In the genomic region with DNA sequence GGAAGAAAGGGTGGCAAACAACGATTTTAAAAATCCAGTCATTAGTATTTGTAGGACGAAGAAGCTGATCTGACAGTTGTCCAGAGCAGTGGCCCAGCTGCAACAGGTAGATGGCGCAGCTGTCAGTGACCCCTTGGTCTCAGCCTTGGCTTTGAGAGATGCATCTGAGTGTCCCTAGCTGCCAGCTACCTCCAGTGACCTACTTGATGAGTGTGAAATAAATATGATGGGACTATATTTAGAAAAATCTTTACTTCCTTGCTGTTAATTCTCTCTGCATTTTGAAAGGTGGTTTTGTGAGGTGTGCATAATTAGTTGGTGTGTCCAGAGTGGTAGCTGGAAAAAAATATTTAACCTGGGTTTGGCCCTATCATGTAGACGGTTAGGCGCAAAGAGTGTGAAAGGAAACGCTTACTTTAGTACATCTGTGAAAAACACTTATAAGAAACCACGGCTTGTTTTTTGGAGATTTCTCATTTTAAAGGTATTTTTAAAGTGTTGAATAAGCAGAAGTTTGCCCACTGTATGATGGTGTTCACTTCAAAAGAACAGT, we compare ENCODE assay signal across 8 cellular contexts. TPM values are rescaled to one million over a fixed set of nuclear protein-coding genes. Genes with fewer than 3 reads are reported as not detected.
A peak's percentile ranks its signal among the peaks of the same experiment; 100 is the strongest.
DNase-seq lines count a peak whose midpoint lies in the region; ATAC-seq, FAIRE-seq and TF ChIP-seq lines count a peak whose summit lies in the region.

No MANE protein-coding gene starts in this region.

- no peaks in the 10 kb centered on the region for H3K9me3 Mint-ChIP-seq in stimulated activated effector memory CD8-positive, alpha-beta T cell treated with anti-CD3 and anti-CD28 coated beads, Interleukin-12 subunit alpha, Interleukin-12 subunit beta, amount 100 ng/mL, for 72 hours

- H3K4me3 ChIP-seq in OCI-LY1 (ENCODE audit: low read depth, low read length, poor library complexity, severe bottlenecking) (peak overlapping the region; percentile 56), cardiac fibroblast (replicated peaks in 1 of 2; ENCODE audit: low read depth in 2 of 2, low read length in 2 of 2) (peak overlapping the region; percentile 60 to 69), keratinocyte (ENCODE audit: control insufficient read depth in 2 of 3, extremely low read depth in 1 of 3, insufficient read depth in 2 of 3, low read depth in 1 of 3, low read length in 3 of 3) (peak overlapping the region; percentile 54 to 77 (median 64))

- TF ChIP-seq CTCF in OCI-LY1 (IDR thresholded peaks at IDR 0.05; ENCODE audit: low read length) (peak; percentile 36; the same call in 1 of the 2 replicates), cardiac fibroblast (IDR thresholded peaks at IDR 0.05; ENCODE audit: low read depth, low read length) (peak; percentile 34), keratinocyte (optimal IDR thresholded peaks at IDR 0.05 in 1 of 3, IDR thresholded peaks at IDR 0.05 in 1 of 3, conservative IDR thresholded peaks at IDR 0.05 in 1 of 3; ENCODE audit: extremely low read depth in 1 of 3, insufficient read depth in 2 of 3, low read length in 3 of 3) (peak; percentile 34 to 71 (median 37))

- H3K4me1 ChIP-seq in OCI-LY1 (ENCODE audit: insufficient read depth, low read length, severe bottlenecking) = peaks cover 14% of the 10 kb centered on the region
- peaks cover 7% of the 10 kb centered on the region for H3K4me1 ChIP-seq in keratinocyte (ENCODE audit: control insufficient read depth, extremely low read depth, insufficient read depth, low read length)

- no peaks in the 10 kb centered on the region for H3K79me2 ChIP-seq in OCI-LY1 (ENCODE audit: insufficient read depth, low read length)
- no peaks in the 10 kb centered on the region for H3K79me2 ChIP-seq in keratinocyte (ENCODE audit: control insufficient read depth, insufficient read depth, low read length)

- no peak overlapping the region for H2AFZ ChIP-seq in OCI-LY1 (ENCODE audit: low read length)
- H2AFZ ChIP-seq in keratinocyte (ENCODE audit: control insufficient read depth, low read length) = peak overlapping the region; percentile 93

- H3K9me2 ChIP-seq in OCI-LY1 (ENCODE audit: low read depth, low read length) = no peaks in the 10 kb centered on the region

- H3K4me3 Mint-ChIP-seq in stimulated activated effector memory CD8-positive, alpha-beta T cell treated with anti-CD3 and anti-CD28 coated beads, Interleukin-12 subunit alpha, Interleukin-12 subunit beta, amount 100 ng/mL, for 72 hours = peak overlapping the region; percentile 80

- H3K9me3 ChIP-seq in OCI-LY1 (ENCODE audit: low read length) (no peaks in the 10 kb centered on the region), keratinocyte (ENCODE audit: control insufficient read depth, low read depth, low read length) (no peaks in the 10 kb centered on the region)

- no peaks in the 10 kb centered on the region for H4K20me1 ChIP-seq in OCI-LY1 (ENCODE audit: insufficient read depth, low read length)
- no peaks in the 10 kb centered on the region for H4K20me1 ChIP-seq in keratinocyte (ENCODE audit: control insufficient read depth, extremely low read depth, insufficient read depth, low read length)

- ATAC-seq in HG03139 (IDR thresholded peaks at IDR 0.05; ENCODE audit: unreplicated experiment) = peak; percentile 66
- peak; percentile 55 for ATAC-seq in stimulated activated effector memory CD8-positive, alpha-beta T cell treated with anti-CD3 and anti-CD28 coated beads, Interleukin-12 subunit alpha, Interleukin-12 subunit beta, amount 100 ng/mL, for 72 hours

- no peaks in the 10 kb centered on the region for H3K36me3 ChIP-seq in OCI-LY1 (ENCODE audit: insufficient read depth, low read length)
- no peaks in the 10 kb centered on the region for H3K36me3 ChIP-seq in keratinocyte (ENCODE audit: control insufficient read depth in 2 of 2, extremely low read depth in 1 of 2, insufficient read depth in 2 of 2, low read length in 2 of 2)

- peak; percentile 71 for FAIRE-seq in keratinocyte (lab: Jason Lieb, UNC)

- H3K4me2 ChIP-seq in OCI-LY1 (ENCODE audit: low read length) (peak overlapping the region; percentile 81), keratinocyte (ENCODE audit: control insufficient read depth, extremely low read depth, insufficient read depth, low read depth, low read length) (peak overlapping the region; percentile 89)

- peaks cover 9% of the 10 kb centered on the region for H3K4me1 Mint-ChIP-seq in stimulated activated effector memory CD8-positive, alpha-beta T cell treated with anti-CD3 and anti-CD28 coated beads, Interleukin-12 subunit alpha, Interleukin-12 subunit beta, amount 100 ng/mL, for 72 hours

- H3K27ac Mint-ChIP-seq in stimulated activated effector memory CD8-positive, alpha-beta T cell treated with anti-CD3 and anti-CD28 coated beads, Interleukin-12 subunit alpha, Interleukin-12 subunit beta, amount 100 ng/mL, for 72 hours = peak overlapping the region; percentile 78

- H3K27ac ChIP-seq in OCI-LY1 (ENCODE audit: low read depth, low read length, poor library complexity, severe bottlenecking) (no peak overlapping the region), keratinocyte (ENCODE audit: control insufficient read depth, insufficient read depth, low read length) (peak overlapping the region; percentile 64)

- H3F3A ChIP-seq in OCI-LY1 (ENCODE audit: insufficient read depth, low read length) = no peaks in the 10 kb centered on the region

- DNase-seq in COR-L47 (lab: John Stamatoyannopoulos, UW) = peak; percentile 68
- DNase-seq in GM19238 (ENCODE audit: insufficient read length, low spot score) = peak; percentile 40
- DNase-seq in cardiac fibroblast (ENCODE audit: low read depth in 2 of 2) = peak; percentile 26 to 33
- no peak for DNase-seq in keratinocyte (ENCODE audit: low read depth, low spot score)
- DNase-seq in stimulated activated effector memory CD8-positive, alpha-beta T cell treated with anti-CD3 and anti-CD28 coated beads, Interleukin-12 subunit alpha, Interleukin-12 subunit beta, amount 100 ng/mL, for 72 hours (ENCODE audit: low spot score in 2 of 2) = no peak
- no peak for DNase-seq in NCI-H128 (lab: John Stamatoyannopoulos, UW; ENCODE audit: unreplicated experiment)

- H3K9me1 ChIP-seq in keratinocyte (ENCODE audit: control insufficient read depth, extremely low read depth, insufficient read depth, low read length) = no peaks in the 10 kb centered on the region

- H3K27me3 ChIP-seq in OCI-LY1 (ENCODE audit: insufficient read depth, low read length) (no peaks in the 10 kb centered on the region), keratinocyte (ENCODE audit: control insufficient read depth, extremely low read depth, insufficient read depth, low read length) (no peaks in the 10 kb centered on the region)

- dilution Hi-C loops in keratinocyte (cut with MboI; ENCODE audit: extremely low pct_ligation_motif_present, low sequenced_read_pairs) = no loop called here

- H3K9ac ChIP-seq in OCI-LY1 (ENCODE audit: low read length) (no peak overlapping the region; the same call in 1 of the 2 replicates), keratinocyte (ENCODE audit: control insufficient read depth, extremely low read depth, insufficient read depth, low read length) (peak overlapping the region; percentile 76)

- peaks cover 16% of the 10 kb centered on the region for H3K36me3 Mint-ChIP-seq in stimulated activated effector memory CD8-positive, alpha-beta T cell treated with anti-CD3 and anti-CD28 coated beads, Interleukin-12 subunit alpha, Interleukin-12 subunit beta, amount 100 ng/mL, for 72 hours

RNA-seq across cellular contexts. Expression of a gene that starts 1.0 kb away (rescaled TPM):
- 5.6 to 6.3 TPM (median 6.1 TPM) in 3 replicates for polyA plus RNA-seq in keratinocyte
- 19.5 TPM for polyA plus RNA-seq in keratinocyte (2011; ENCODE audit: low read depth)
- polyA plus RNA-seq in keratinocyte (2011; cell fraction: cytosol; rRNA removed) = 6.2 and 8.7 TPM in 2 replicates
- 8.6 and 8.7 TPM in 2 replicates for polyA plus RNA-seq in keratinocyte (2011; cell fraction: nucleus; rRNA removed)
- 8.2 and 18.1 TPM in 2 replicates for polyA plus RNA-seq in keratinocyte (2012; ENCODE audit: low replicate concordance)
- polyA minus RNA-seq in keratinocyte = 2.2 to 3.4 TPM (median 3.2 TPM) in 3 replicates
- polyA minus RNA-seq in keratinocyte (2011; cell fraction: cytosol; rRNA and poly(A)+ RNA removed) = 5.0 TPM
- 2.8 and 3.0 TPM in 2 replicates for polyA minus RNA-seq in keratinocyte (2011; cell fraction: nucleus; rRNA and poly(A)+ RNA removed)

RNA-seq across cellular contexts. Expression of a gene that starts 24.7 kb away (rescaled TPM):
- polyA plus RNA-seq in keratinocyte = 9.5 to 19.4 TPM (median 10.6 TPM) in 3 replicates
- 22.6 TPM for polyA plus RNA-seq in keratinocyte (2011; ENCODE audit: low read depth)
- polyA plus RNA-seq in keratinocyte (2011; cell fraction: cytosol; rRNA removed) = 7.4 and 12.0 TPM in 2 replicates
- polyA plus RNA-seq in keratinocyte (2011; cell fraction: nucleus; rRNA removed) = 11.4 and 14.1 TPM in 2 replicates
- polyA plus RNA-seq in keratinocyte (2012; ENCODE audit: low replicate concordance) = 8.1 and 13.0 TPM in 2 replicates
- 0.43 to 14.3 TPM (median 5.0 TPM) in 3 replicates for polyA minus RNA-seq in keratinocyte
- polyA minus RNA-seq in keratinocyte (2011; cell fraction: cytosol; rRNA and poly(A)+ RNA removed) = 6.7 TPM
- 11.9 and 21.2 TPM in 2 replicates for polyA minus RNA-seq in keratinocyte (2011; cell fraction: nucleus; rRNA and poly(A)+ RNA removed)

Comparison
In these comparisons a context has a peak if more than half of its experiments do, and no peak if none do; other contexts are left out.
1. DNase-seq: peak in COR-L47 (single experiment), GM19238 (single experiment) and cardiac fibroblast (2 of 2); none in keratinocyte (single experiment), stimulated activated effector memory CD8-positive, alpha-beta T cell treated with anti-CD3 and anti-CD28 coated beads, Interleukin-12 subunit alpha, Interleukin-12 subunit beta, amount 100 ng/mL, for 72 hours (0 of 2) and NCI-H128 (single experiment).
2. Peak in every context shown above with its lines, with median percentiles within 50 percentile points of each other: H3K4me3 ChIP-seq and CTCF ChIP-seq.